22 cellular contexts compared by ENCODE assay signal in genomic region chr22:17190702-17191101, GRCh38. TPM values are rescaled to one million over a fixed set of nuclear protein-coding genes. Genes with fewer than 3 reads are reported as not detected.
DNase-seq lines count a peak whose midpoint lies in the region; ATAC-seq and TF ChIP-seq lines count a peak whose summit lies in the region.
"Had no signal": no experiment of that assay in that cellular context is flagged by ENCODE, and none has a peak within 500 bp of the region (broad histone marks: within the 10 kb centered on the region; RNA-seq: fewer than 3 reads in every experiment).

No MANE protein-coding gene starts in this region.

- ATAC-seq in HCT116 (peak; percentile 17; the same call in 1 of the 2 replicates), WTC11 (peak; percentile 23; the same call in 1 of the 2 replicates), HG02938 (IDR thresholded peaks at IDR 0.05; ENCODE audit: unreplicated experiment) (no peak)
- ATAC-seq in activated CD8-positive, alpha-beta T cell treated with anti-CD3 and anti-CD28 coated beads, Interleukin-2, amount 10 ng/mL, durations not matched to agents 7 days and 5 days: no peak
- ATAC-seq: A549, K562 had no signal

- TF ChIP-seq RAD21 in HCT116 (IDR thresholded peaks at IDR 0.05; ENCODE audit: low read depth): no peak

- H2AFZ ChIP-seq in ACC112 (ENCODE audit: low read length, unreplicated experiment): peak overlapping the region; percentile 32
- no peak overlapping the region for H2AFZ ChIP-seq in HCT116 (ENCODE audit: low read depth, low read length, poor library complexity, severe bottlenecking)
- H2AFZ ChIP-seq in neuronal stem cell (ENCODE audit: low read length): no peak overlapping the region

- H3K14ac ChIP-seq in neuronal stem cell (ENCODE audit: low read length): no peak overlapping the region

- no peak overlapping the region for H4K91ac ChIP-seq in neuronal stem cell (ENCODE audit: low read depth, low read length, poor library complexity)

- H4K8ac ChIP-seq in neuronal stem cell (ENCODE audit: low read depth, low read length): no peak overlapping the region

- no peak for DNase-seq in HCT116 (ENCODE audit: low read depth, low spot score)
- no peak for DNase-seq in WTC11 (ENCODE audit: low spot score)
- DNase-seq in neuronal stem cell (ENCODE audit: low spot score): no peak
- no peak for DNase-seq in effector CD4-positive, alpha-beta T cell
- no peak for DNase-seq in activated CD8-positive, alpha-beta T cell treated with anti-CD3 and anti-CD28 coated beads, Interleukin-2, amount 10 ng/mL, durations not matched to agents 7 days and 5 days
- DNase-seq in SKM-1 (lab: John Stamatoyannopoulos, UW; ENCODE audit: unreplicated experiment): no peak
- DNase-seq: AML-193, DMS 273 treated with DMSO at 0.1 percent for 48 hours, GF-D8, NCI-H1417 treated with DMSO at 0.1 percent for 48 hours, NCI-H2029, NCI-H2171 treated with DMSO at 0.1 percent for 48 hours, NCI-H446 treated with DMSO at 0.1 percent for 48 hours, NCI-H748 treated with DMSO at 0.1 percent for 48 hours, OCI-M1 had no signal

- H3K18ac ChIP-seq in neuronal stem cell (ENCODE audit: low read length): peak overlapping the region; percentile 87

- no peak overlapping the region for H2BK120ac ChIP-seq in neuronal stem cell (ENCODE audit: low read depth, low read length)

- H3K36me3 ChIP-seq in ACC112 (ENCODE audit: insufficient read depth, low read length) (no peaks in the 10 kb centered on the region), HCT116 (ENCODE audit: control insufficient read depth in 1 of 2, insufficient read depth in 2 of 2, low read length in 2 of 2) (no peaks in the 10 kb centered on the region), neuronal stem cell (replicated peaks in 1 of 2; ENCODE audit: control insufficient read depth in 2 of 2, insufficient read depth in 2 of 2, low read length in 2 of 2) (peaks cover 0 to 10% of the 10 kb centered on the region in 2 donors)

- H3K4me3 Mint-ChIP-seq in WTC11: no peak overlapping the region
- no peak overlapping the region for H3K4me3 Mint-ChIP-seq in activated CD8-positive, alpha-beta T cell treated with anti-CD3 and anti-CD28 coated beads, Interleukin-2, amount 10 ng/mL, durations not matched to agents 7 days and 5 days
- H3K4me3 Mint-ChIP-seq: CD14-positive monocyte had no signal

- H3K9ac ChIP-seq in HCT116 (ENCODE audit: low read length) (no peak overlapping the region), neuronal stem cell (ENCODE audit: low read depth, low read length, poor library complexity) (peak overlapping the region; percentile 30)

- H3K27me3 ChIP-seq in ACC112 (ENCODE audit: insufficient read depth, low read length) (no peaks in the 10 kb centered on the region), HCT116 (ENCODE audit: insufficient read depth, low read length) (no peaks in the 10 kb centered on the region), neuronal stem cell (ENCODE audit: control insufficient read depth in 3 of 3, insufficient read depth in 3 of 3, low read depth in 1 of 3, low read length in 3 of 3) (no peaks in the 10 kb centered on the region)

- peaks cover 12% of the 10 kb centered on the region for H3K36me3 Mint-ChIP-seq in WTC11
- H3K36me3 Mint-ChIP-seq in activated CD8-positive, alpha-beta T cell treated with anti-CD3 and anti-CD28 coated beads, Interleukin-2, amount 10 ng/mL, durations not matched to agents 7 days and 5 days (ENCODE audit: low read depth): peaks cover 16% of the 10 kb centered on the region

- no peak overlapping the region for H3K23ac ChIP-seq in neuronal stem cell (ENCODE audit: low read depth, low read length, poor library complexity)

- H3K9me3 Mint-ChIP-seq in WTC11: no peaks in the 10 kb centered on the region
- H3K9me3 Mint-ChIP-seq in activated CD8-positive, alpha-beta T cell treated with anti-CD3 and anti-CD28 coated beads, Interleukin-2, amount 10 ng/mL, durations not matched to agents 7 days and 5 days (ENCODE audit: insufficient read depth): no peaks in the 10 kb centered on the region
- H3K9me3 Mint-ChIP-seq: CD14-positive monocyte had no signal

- POLR2A ChIA-PET in HCT116 (lab: Charles Lee) (no interaction called here), WTC11 (lab: Charles Lee) (interaction anchor here (0.9 kb wide), 1 partner anchor 9 kb away, joined by 3 read pairs; no protein-coding TSS in a partner anchor)
- POLR2A ChIA-PET in activated CD8-positive, alpha-beta T cell treated with anti-CD3 and anti-CD28 coated beads, Interleukin-2, amount 10 ng/mL, durations not matched to agents 7 days and 5 days (lab: Charles Lee): no interaction called here

- TF ChIP-seq POLR2A in HCT116 (IDR thresholded peaks at IDR 0.05; ENCODE audit: borderline replicate concordance, extremely low read depth, insufficient read depth, insufficient read length): no peak

- RAD21 ChIA-PET in HCT116 (lab: Charles Lee; ENCODE audit: low non-redundant PET in 1 of 2, low total read pairs in 2 of 2, uncharacterized antibody in 2 of 2, unreplicated experiment in 2 of 2): no interaction called here

- H3K4me1 ChIP-seq in ACC112 (ENCODE audit: control insufficient read depth, insufficient read depth, low read length, unreplicated experiment): no peaks in the 10 kb centered on the region
- peaks cover 5 to 10% of the 10 kb centered on the region in 2 experiments; a peak in 3 of 4 replicates for H3K4me1 ChIP-seq in HCT116 (ENCODE audit: control insufficient read depth in 1 of 2, insufficient read depth in 2 of 2, low read length in 2 of 2)
- H3K4me1 ChIP-seq in neuronal stem cell (ENCODE audit: control insufficient read depth in 2 of 2, insufficient read depth in 1 of 2, low read depth in 1 of 2, low read length in 2 of 2): peaks cover 7% of the 10 kb centered on the region in 2 donors

- H3K4me3 ChIP-seq in ACC112 (ENCODE audit: low read depth, low read length) (peak overlapping the region; percentile 63), HCT116 (replicated peaks in 1 of 2; ENCODE audit: low read depth in 1 of 2, low read length in 2 of 2) (no peak overlapping the region), neuronal stem cell (ENCODE audit: low read length in 2 of 2) (no peak overlapping the region)
- H3K4me3 ChIP-seq: A549, K562 had no signal

- no peaks in the 10 kb centered on the region for H3K79me2 ChIP-seq in ACC112 (ENCODE audit: control insufficient read depth, insufficient read depth, low read length, unreplicated experiment)
- H3K79me2 ChIP-seq in HCT116 (ENCODE audit: insufficient read depth, low read length): no peaks in the 10 kb centered on the region

- peaks cover 5% of the 10 kb centered on the region for H3K79me1 ChIP-seq in neuronal stem cell (ENCODE audit: low read depth, low read length)

- WGBS in neuronal stem cell (ENCODE audit: extremely low coverage in 2 of 2, insufficient read length in 2 of 2, insufficient replicate concordance in 1 of 2), 2 donors: no CpG with 5 or more reads among the region's 10 CpGs

- no peak overlapping the region for H2AK5ac ChIP-seq in neuronal stem cell (ENCODE audit: low read depth, low read length)

- BruUV-seq in HCT116 (replicated peaks; lab: Mats Ljungman, UMichigan): no TSS peak

- intact Hi-C loops in HCT116 (cut with micrococcal nuclease): no loop called here

- peaks cover 17% of the 10 kb centered on the region for H3K4me1 Mint-ChIP-seq in WTC11
- H3K4me1 Mint-ChIP-seq in activated CD8-positive, alpha-beta T cell treated with anti-CD3 and anti-CD28 coated beads, Interleukin-2, amount 10 ng/mL, durations not matched to agents 7 days and 5 days (ENCODE audit: low read depth): no peaks in the 10 kb centered on the region
- H3K4me1 Mint-ChIP-seq: CD14-positive monocyte had no signal

- H3K27ac Mint-ChIP-seq in WTC11: no peak overlapping the region
- no peak overlapping the region for H3K27ac Mint-ChIP-seq in activated CD8-positive, alpha-beta T cell treated with anti-CD3 and anti-CD28 coated beads, Interleukin-2, amount 10 ng/mL, durations not matched to agents 7 days and 5 days

- no peaks in the 10 kb centered on the region for H3K9me3 ChIP-seq in HCT116 (ENCODE audit: control insufficient read depth in 1 of 2, insufficient read depth in 1 of 2, low read depth in 1 of 2, low read length in 2 of 2)
- no peaks in the 10 kb centered on the region for H3K9me3 ChIP-seq in neuronal stem cell (replicated peaks in 1 of 2; ENCODE audit: control insufficient read depth in 2 of 2, insufficient read depth in 1 of 2, low read depth in 1 of 2, low read length in 2 of 2)
- H3K9me3 ChIP-seq: A549 had no signal

- no peaks in the 10 kb centered on the region for H3K9me2 ChIP-seq in HCT116 (ENCODE audit: insufficient read depth)

- no peak for TF ChIP-seq CTCF in HCT116 (IDR thresholded peaks at IDR 0.05 in 2 of 3, conservative IDR thresholded peaks at IDR 0.05 in 1 of 3; ENCODE audit: borderline replicate concordance in 1 of 3, insufficient read depth in 1 of 3, low read depth in 2 of 3, low read length in 2 of 3)
- TF ChIP-seq CTCF in WTC11 (IDR thresholded peaks at IDR 0.05): no peak

- no peaks in the 10 kb centered on the region for H4K20me1 ChIP-seq in HCT116 (ENCODE audit: insufficient read depth)

- H3K4me2 ChIP-seq in HCT116 (ENCODE audit: low read length) (peak overlapping the region; percentile 57), neuronal stem cell (ENCODE audit: insufficient read depth, low read length, poor library complexity, severe bottlenecking) (no peak overlapping the region)
- H3K4me2 ChIP-seq: A549 had no signal

- no peaks in the 10 kb centered on the region for H3K27me3 Mint-ChIP-seq in WTC11 (ENCODE audit: low read depth)
- H3K27me3 Mint-ChIP-seq in activated CD8-positive, alpha-beta T cell treated with anti-CD3 and anti-CD28 coated beads, Interleukin-2, amount 10 ng/mL, durations not matched to agents 7 days and 5 days (ENCODE audit: low read depth): no peaks in the 10 kb centered on the region

- peak overlapping the region; percentile 75 for H2BK5ac ChIP-seq in neuronal stem cell (ENCODE audit: low read length)

- H2BK12ac ChIP-seq in neuronal stem cell (ENCODE audit: low read length): peak overlapping the region; percentile 75

- peak overlapping the region; percentile 66 for H3K4ac ChIP-seq in neuronal stem cell (ENCODE audit: low read length)

- no peak overlapping the region for H3K27ac ChIP-seq in ACC112 (ENCODE audit: low read depth, low read length)
- no peak overlapping the region for H3K27ac ChIP-seq in HCT116 (ENCODE audit: low read depth, low read length)
- H3K27ac ChIP-seq in neuronal stem cell (replicated peaks; ENCODE audit: low read length): no peak overlapping the region
- H3K27ac ChIP-seq: A549 had no signal

- peak overlapping the region; percentile 67 for H2BK15ac ChIP-seq in neuronal stem cell (ENCODE audit: low read length)

- CTCF ChIA-PET in HCT116 (lab: Charles Lee): interaction anchor here (1.1 to 2.6 kb wide), 4 partner anchors 15 to 78 kb away, joined by 3 to 32 read pairs (median 8); no protein-coding TSS in a partner anchor
- CTCF ChIA-PET in WTC11 (lab: Charles Lee): interaction anchor here (0.6 to 17.1 kb wide), 6 partner anchors 11 to 228 kb away, joined by 3 to 215 read pairs (median 3); no protein-coding TSS in a partner anchor
- CTCF ChIA-PET in activated CD8-positive, alpha-beta T cell treated with anti-CD3 and anti-CD28 coated beads, Interleukin-2, amount 10 ng/mL, durations not matched to agents 7 days and 5 days (lab: Charles Lee): interaction anchor here (3.5 kb wide), 1 partner anchor 19 kb away, joined by 13 read pairs; no protein-coding TSS in a partner anchor

RNA-seq across cellular contexts. Expression of gene ADA2, which starts 28.5 kb away (rescaled TPM):
- total RNA-seq in HCT116 (2021; ENCODE audit: unreplicated experiment) (0.20 TPM), WTC11 (2021) (20.0 to 22.3 TPM (median 21.6 TPM) in 3 replicates)
- polyA plus RNA-seq in HCT116 (2012): 0.01 and 0.09 TPM in 2 replicates
- 35.3 TPM for polyA plus RNA-seq in neuronal stem cell (2013, experiment 1 of 2)
- 35.4 TPM for polyA plus RNA-seq in neuronal stem cell (2013, experiment 2 of 2)
- 10 to 100 TPM; 61.5 to 65.0 TPM for total RNA-seq in activated CD8-positive, alpha-beta T cell treated with anti-CD3 and anti-CD28 coated beads, Interleukin-2, amount 10 ng/mL, durations not matched to agents 7 days and 5 days
- total RNA-seq: Daoy, SK-MEL-5 had no signal
- polyA plus RNA-seq: K562 had no signal

RNA-seq across cellular contexts. Expression of gene HDHD5, which starts 31.6 kb away (rescaled TPM):
- total RNA-seq in HCT116 (2021; ENCODE audit: unreplicated experiment): 70.1 TPM
- polyA plus RNA-seq in HCT116 (2012): 72.0 and 75.3 TPM in 2 replicates
- 84.0 to 114 TPM (median 110 TPM) in 3 replicates for total RNA-seq in WTC11 (2021)
- 30.5 TPM for polyA plus RNA-seq in neuronal stem cell (2013, experiment 1 of 2)
- 30.3 TPM for polyA plus RNA-seq in neuronal stem cell (2013, experiment 2 of 2)
- total RNA-seq in activated CD8-positive, alpha-beta T cell treated with anti-CD3 and anti-CD28 coated beads, Interleukin-2, amount 10 ng/mL, durations not matched to agents 7 days and 5 days: 10 to 100 TPM; 38.5 to 40.7 TPM

Comparison
In these comparisons a context has a peak if more than half of its experiments do, and no peak if none do; other contexts are left out.
1. ATAC-seq: peak in HCT116 (single experiment) and WTC11 (single experiment); none in activated CD8-positive, alpha-beta T cell treated with anti-CD3 and anti-CD28 coated beads, Interleukin-2, amount 10 ng/mL, durations not matched to agents 7 days and 5 days (single experiment) and HG02938 (single experiment).
2. RNA of gene ADA2, which starts 28.5 kb away (total RNA-seq): 61.5 to 65.0 TPM in activated CD8-positive, alpha-beta T cell treated with anti-CD3 and anti-CD28 coated beads, Interleukin-2, amount 10 ng/mL, durations not matched to agents 7 days and 5 days and 20.0 to 22.3 TPM in WTC11; 0.20 TPM in HCT116 (single experiment); every median in the first group is over 10 times any median in the second.